ENCODE assay signal across 8 cellular contexts in genomic region chr4:106314960-106315359, GRCh38. TPM values are rescaled to one million over a fixed set of nuclear protein-coding genes. Genes with fewer than 3 reads are reported as not detected.
DNase-seq lines count a peak whose midpoint lies in the region; ATAC-seq, FAIRE-seq and TF ChIP-seq lines count a peak whose summit lies in the region.

No MANE protein-coding gene starts in this region.

- CTCF ChIA-PET in Panc1 (lab: Charles Lee): no interaction called here

- H3K4me3 Mint-ChIP-seq in HFFc6: no peak overlapping the region

- FAIRE-seq in GM19239 (lab: Jason Lieb, UNC): peak; percentile 59

- peaks cover 13% of the 10 kb centered on the region for H3K36me3 Mint-ChIP-seq in HFFc6 (ENCODE audit: low read depth)

- no peak for TF ChIP-seq CTCF in Panc1 (IDR thresholded peaks at IDR 0.05)
- TF ChIP-seq CTCF in foreskin keratinocyte (conservative IDR thresholded peaks at IDR 0.05): no peak
- TF ChIP-seq CTCF in HFFc6 (IDR thresholded peaks at IDR 0.05): no peak

- no TSS peak for BruUV-seq in Panc1 (replicated peaks; lab: Mats Ljungman, UMichigan)

- no peaks in the 10 kb centered on the region for H3K27me3 Mint-ChIP-seq in HFFc6 (ENCODE audit: insufficient read depth)

- in situ Hi-C loops in Panc1 (cut with HindIII; ENCODE audit: low pct_unique_long_range_greater_than_20kb, low sequenced_read_pairs): no loop called here

- no peaks in the 10 kb centered on the region for H3K9me3 ChIP-seq in Panc1 (ENCODE audit: control insufficient read depth, insufficient read depth, low read depth, low read length)
- H3K9me3 ChIP-seq in skeletal muscle tissue (ENCODE audit: control insufficient read depth in 3 of 3, low read length in 3 of 3): no peaks in the 10 kb centered on the region

- no peaks in the 10 kb centered on the region for H3K9me3 Mint-ChIP-seq in HFFc6

- intact Hi-C loops in Panc1 (cut with micrococcal nuclease; ENCODE audit: unreplicated experiment): no loop called here

- POLR2A ChIA-PET in Panc1 (lab: Charles Lee): interaction anchor here (0.7 kb wide), 1 partner anchor 49 kb away, joined by 6 read pairs; no protein-coding TSS in a partner anchor

- ATAC-seq in Panc1 (no peak), foreskin keratinocyte (no peak), HG02938 (IDR thresholded peaks at IDR 0.05; ENCODE audit: unreplicated experiment) (no peak)

- H3K9ac ChIP-seq in skeletal muscle tissue (ENCODE audit: low read depth in 1 of 3, low read length in 3 of 3): peak overlapping the region; percentile 97 to 99 (median 99)

- peak overlapping the region; percentile 89 to 97 for H3K4me3 ChIP-seq in Panc1 (ENCODE audit: low read depth in 2 of 2, low read length in 2 of 2)
- peak overlapping the region in 2 of 3 donors; percentile 97 to 98 for H3K4me3 ChIP-seq in skeletal muscle tissue (ENCODE audit: low read length in 3 of 3)

- H3K36me3 ChIP-seq in Panc1 (ENCODE audit: control insufficient read depth, insufficient read depth, low read length) (peaks cover 13% of the 10 kb centered on the region; the same call in 1 of the 2 replicates), skeletal muscle tissue (ENCODE audit: control insufficient read depth in 3 of 3, insufficient read depth in 3 of 3, low read length in 3 of 3) (no peaks in the 10 kb centered on the region)

- no peak overlapping the region for H3K27ac Mint-ChIP-seq in HFFc6

- no peaks in the 10 kb centered on the region for H3K27me3 ChIP-seq in Panc1 (ENCODE audit: control insufficient read depth, insufficient read depth, low read length)
- H3K27me3 ChIP-seq in foreskin keratinocyte: no peaks in the 10 kb centered on the region
- no peaks in the 10 kb centered on the region for H3K27me3 ChIP-seq in skeletal muscle tissue (ENCODE audit: control insufficient read depth in 3 of 3, insufficient read depth in 3 of 3, low read length in 3 of 3)

- DNase-seq in GM19239 (ENCODE audit: insufficient read length, low spot score): no peak
- no peak for DNase-seq in Panc1 (ENCODE audit: low read depth, low spot score)
- no peak for DNase-seq in foreskin keratinocyte
- no peak for DNase-seq in T-helper 1 cell
- no peak for DNase-seq in HFFc6
- no peak for DNase-seq in NCI-H82 treated with DMSO at 0.1 percent for 48 hours (lab: John Stamatoyannopoulos, UW; ENCODE audit: unreplicated experiment)

- peak overlapping the region; percentile 96 for H3K27ac ChIP-seq in Panc1 (ENCODE audit: low read length)
- peak overlapping the region; percentile 32 for H3K27ac ChIP-seq in foreskin keratinocyte
- H3K27ac ChIP-seq in skeletal muscle tissue (ENCODE audit: low read depth, low read length): peak overlapping the region; percentile 96

- peaks cover 53% of the 10 kb centered on the region for H3K4me1 Mint-ChIP-seq in HFFc6 (ENCODE audit: low read depth)

- H3K4me1 ChIP-seq in Panc1 (ENCODE audit: control insufficient read depth, insufficient read depth, low read length): peaks cover 3% of the 10 kb centered on the region; the same call in 1 of the 2 replicates
- peaks cover 23% of the 10 kb centered on the region for H3K4me1 ChIP-seq in foreskin keratinocyte
- H3K4me1 ChIP-seq in skeletal muscle tissue (ENCODE audit: control insufficient read depth in 3 of 3, insufficient read depth in 3 of 3, low read length in 3 of 3): peaks cover 13 to 28% (median 24%) of the 10 kb centered on the region in 3 donors

RNA-seq across cellular contexts. Expression of gene TBCK, which starts 1.0 kb away (rescaled TPM):
- total RNA-seq in Panc1 (2021; ENCODE audit: unreplicated experiment) (15.1 TPM), foreskin keratinocyte (11.9 and 13.1 TPM in 2 replicates), skeletal muscle tissue (55.8 TPM)
- 6.2 TPM for polyA plus RNA-seq in Panc1 (2012; ENCODE audit: insufficient read length)
- polyA plus RNA-seq in foreskin keratinocyte: 5.0 and 5.2 TPM in 2 replicates
- 10 to 100 TPM; 21.4 to 37.0 (median 27.1) TPM for total RNA-seq in HFFc6 (2021; fragmentation: NEBNext Ultra II Directional; extraction: Animal tissue kit (Norgen Biotek cat#: 25700))

RNA-seq across cellular contexts. Expression of gene AIMP1, which starts 1.4 kb away (rescaled TPM):
- total RNA-seq in Panc1 (2021; ENCODE audit: unreplicated experiment) (45.8 TPM), foreskin keratinocyte (39.6 and 40.8 TPM in 2 replicates), skeletal muscle tissue (15.1 TPM)
- polyA plus RNA-seq in Panc1 (2012; ENCODE audit: insufficient read length): 15.7 TPM
- 31.8 and 40.2 TPM in 2 replicates for polyA plus RNA-seq in foreskin keratinocyte
- 10 to 100 TPM; 64.7 to 74.9 (median 70.8) TPM for total RNA-seq in HFFc6 (2021; fragmentation: NEBNext Ultra II Directional; extraction: Animal tissue kit (Norgen Biotek cat#: 25700))

RNA-seq across cellular contexts. Expression of gene GIMD1, which starts 53.6 kb away (rescaled TPM):
- total RNA-seq in Panc1 (2021; ENCODE audit: unreplicated experiment): not detected
- not detected for polyA plus RNA-seq in Panc1 (2012; ENCODE audit: insufficient read length)
- not detected in 2 replicates for total RNA-seq in foreskin keratinocyte
- polyA plus RNA-seq in foreskin keratinocyte: not detected in 2 replicates
- total RNA-seq in skeletal muscle tissue: not detected
- not detected for total RNA-seq in HFFc6 (2021; fragmentation: NEBNext Ultra II Directional; extraction: Animal tissue kit (Norgen Biotek cat#: 25700))

Comparison
In these comparisons a context has a peak if more than half of its experiments do, and no peak if none do; other contexts are left out.
1. H3K27ac ChIP-seq: peak in every context shown above with its lines; median percentile 96 in Panc1; 96 in skeletal muscle tissue; 32 in foreskin keratinocyte.